In genomic region chr17:73990290-73990689, GRCh38 we compare ENCODE assay signal across 26 cellular contexts.
"Had no signal": no experiment of that assay in that cellular context is flagged by ENCODE, and none has a peak within 500 bp of the region (broad histone marks: within the 10 kb centered on the region; RNA-seq: fewer than 3 reads in every experiment).

No MANE protein-coding gene starts in this region.

- H3K4me1 ChIP-seq: gastrocnemius medialis, heart right ventricle, left lung had no signal

- H3K9me3 ChIP-seq: esophagus squamous epithelium, gastrocnemius medialis, heart right ventricle, left lung had no signal

- ATAC-seq: effector memory CD8-positive, alpha-beta T cell; esophagus mucosa; gastrocnemius medialis; heart right ventricle; left cardiac atrium; left lung; left ventricle myocardium superior had no signal

- H3K36me3 ChIP-seq: esophagus squamous epithelium, gastrocnemius medialis, heart right ventricle, left lung had no signal

- DNase-seq: cortex of kidney; effector CD8-positive, alpha-beta T cell; effector memory CD8-positive, alpha-beta T cell; endodermal cell; erythroblast; esophagus squamous epithelium; foreskin fibroblast; foreskin melanocyte; gastrocnemius medialis; glutamatergic neuron; head of caudate nucleus; heart right ventricle; hippocampal formation; left cardiac atrium; left lung; left ventricle myocardium superior; mammary epithelial cell; mesendoderm; midbrain had no signal

- H3K4me3 ChIP-seq: esophagus squamous epithelium, gastrocnemius medialis, heart right ventricle, left lung, lung had no signal

- FAIRE-seq: colon, endometrium, islet of Langerhans, keratinocyte had no signal

- H3K27ac ChIP-seq: epithelial cell of prostate, esophagus squamous epithelium, gastrocnemius medialis, heart right ventricle, left lung had no signal
